In the genomic region with DNA sequence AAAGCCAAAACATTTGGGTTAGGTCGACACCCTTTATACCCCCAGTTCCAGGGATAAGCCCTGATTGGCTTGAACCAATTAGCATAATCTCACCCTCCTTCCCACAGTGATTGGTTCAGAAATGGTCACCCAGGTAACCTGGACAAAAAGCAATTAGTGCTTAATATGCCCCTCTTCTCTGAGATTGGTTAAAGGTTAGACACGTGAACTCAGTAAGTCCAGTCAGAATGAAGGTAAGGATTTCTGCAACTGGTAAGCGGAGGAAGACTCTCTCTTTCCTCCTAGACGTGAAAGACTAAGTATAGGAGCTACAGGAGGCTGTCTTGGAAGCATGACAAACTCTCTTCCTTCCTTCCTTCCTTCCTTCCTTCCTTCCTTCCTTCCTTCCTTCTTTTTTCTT, we compare ENCODE assay signal across 30 cellular contexts. TPM values are rescaled to one million over a fixed set of nuclear protein-coding genes. Genes with fewer than 3 reads are reported as not detected.
"Had no signal": no experiment of that assay in that cellular context is flagged by ENCODE, and none has a peak within 500 bp of the region (broad histone marks: within the 10 kb centered on the region; RNA-seq: fewer than 3 reads in every experiment).

No MANE protein-coding gene starts in this region.

- H3K36me3 Mint-ChIP-seq: activated naive CD4-positive, alpha-beta T cell treated with anti-CD3 and anti-CD28 coated beads, Interleukin-2, amount 50 U/mL, for 72 hours; naive thymus-derived CD4-positive, alpha-beta T cell had no signal

- H3K27ac ChIP-seq: epithelial cell of prostate, gastroesophageal sphincter, lower lobe of right lung, neutrophil, ovary, prostate gland, testis, vagina, VCaP had no signal

- ATAC-seq: activated CD4-positive, CD25-positive, alpha-beta regulatory T cell treated with anti-CD3 and anti-CD28 coated beads, Interleukin-2, amount 50 U/mL, for 24 hours; activated CD8-positive, alpha-beta T cell treated with anti-CD3 and anti-CD28 coated beads, Interleukin-2, amount 10 ng/mL, durations not matched to agents 7 days and 5 days; activated naive CD4-positive, alpha-beta T cell treated with anti-CD3 and anti-CD28 coated beads, Interleukin-2, amount 50 U/mL, for 72 hours; gastroesophageal sphincter; left colon; lower lobe of right lung; mucosa of descending colon; naive thymus-derived CD4-positive, alpha-beta T cell; stimulated activated naive B cell treated with anti-CD40 and anti-IgM and Interleukin-4, amounts not matched to agents 10 μg/mL and 1 μg/mL and 100 μg/mL, for 72 hours had no signal

- H3K4me3 Mint-ChIP-seq: activated CD4-positive, alpha-beta T cell treated with anti-CD3 and anti-CD28 coated beads, Interleukin-2, amount 10 ng/mL, durations not matched to agents 7 days and 5 days; activated CD8-positive, alpha-beta T cell treated with anti-CD3 and anti-CD28 coated beads, Interleukin-2, amount 10 ng/mL, durations not matched to agents 7 days and 5 days; endodermal cell had no signal

- H3K4me1 ChIP-seq: prostate gland had no signal

- H3K27ac Mint-ChIP-seq: activated CD4-positive, alpha-beta T cell treated with anti-CD3 and anti-CD28 coated beads, Interleukin-2, amount 10 ng/mL, durations not matched to agents 7 days and 5 days; activated CD8-positive, alpha-beta T cell treated with anti-CD3 and anti-CD28 coated beads, Interleukin-2, amount 10 ng/mL, durations not matched to agents 7 days and 5 days; activated naive CD4-positive, alpha-beta T cell treated with anti-CD3 and anti-CD28 coated beads, Interleukin-2, amount 50 U/mL, for 72 hours; activated T-helper 1 cell treated with anti-CD3 and anti-CD28 coated beads, Interleukin-12 subunit alpha, Interleukin-12 subunit beta, Interleukin-2, Interleukin-4 antibody, amounts not matched to agents 30 ng/mL and 10 ng/mL and 1 ng/mL, durations not matched to agents 14 hours and 24 hours and 36 hours; endodermal cell; stimulated activated naive B cell treated with anti-CD40 and anti-IgM and Interleukin-4, amounts not matched to agents 10 μg/mL and 1 μg/mL and 100 μg/mL, for 72 hours; T-helper 2 cell treated with Interferon-gamma antibody and Interleukin-4, amounts not matched to agents 5 μg/mL and 100 μg/mL, for 36 hours had no signal

- H3K36me3 ChIP-seq: gastroesophageal sphincter, lower lobe of right lung, neutrophil, ovary, prostate gland, vagina had no signal

- H3K4me3 ChIP-seq: gastroesophageal sphincter, lower lobe of right lung, mucosa of descending colon, ovary, prostate gland, testis, vagina had no signal

- H3K27me3 ChIP-seq: ovary, testis, vagina had no signal

- H3K9me3 ChIP-seq: gastroesophageal sphincter, lower lobe of right lung, mucosa of descending colon, neutrophil, ovary, prostate gland, testis, vagina had no signal

- DNase-seq: activated CD4-positive, alpha-beta T cell treated with anti-CD3 and anti-CD28 coated beads, Interleukin-2, amount 10 ng/mL, durations not matched to agents 7 days and 5 days; activated CD8-positive, alpha-beta T cell treated with anti-CD3 and anti-CD28 coated beads, Interleukin-2, amount 10 ng/mL, durations not matched to agents 7 days and 5 days; activated gamma-delta T cell; cerebellar nuclear complex; cortex of kidney; endodermal cell; head of caudate nucleus; hypothalamus; islet precursor cell; left colon; mesendoderm; mucosa of descending colon; naive thymus-derived CD4-positive, alpha-beta T cell; ovary; stimulated activated CD4-positive, alpha-beta T cell treated with anti-CD3 and anti-CD28 coated beads, Interleukin-2, amount 100 ng/mL, for 48 hours; stimulated activated CD8-positive, alpha-beta memory T cell treated with anti-CD3 and anti-CD28 coated beads, Interleukin-4, amount 100 ng/mL, for 48 hours; stimulated activated naive B cell treated with anti-CD40 and anti-IgM and Interleukin-4, amounts not matched to agents 10 μg/mL and 1 μg/mL and 100 μg/mL, for 72 hours; testis; trophoblast cell had no signal

- H3K9me3 Mint-ChIP-seq: activated CD4-positive, alpha-beta T cell treated with anti-CD3 and anti-CD28 coated beads, Interleukin-2, amount 10 ng/mL, durations not matched to agents 7 days and 5 days; activated naive CD4-positive, alpha-beta T cell treated with anti-CD3 and anti-CD28 coated beads, Interleukin-2, amount 50 U/mL, for 72 hours; activated T-helper 1 cell treated with anti-CD3 and anti-CD28 coated beads, Interleukin-12 subunit alpha, Interleukin-12 subunit beta, Interleukin-2, Interleukin-4 antibody, amounts not matched to agents 30 ng/mL and 10 ng/mL and 1 ng/mL, durations not matched to agents 14 hours and 24 hours and 36 hours; endodermal cell; stimulated activated naive B cell treated with anti-CD40 and anti-IgM and Interleukin-4, amounts not matched to agents 10 μg/mL and 1 μg/mL and 100 μg/mL, for 72 hours; T-helper 2 cell treated with Interferon-gamma antibody and Interleukin-4, amounts not matched to agents 5 μg/mL and 100 μg/mL, for 36 hours had no signal

RNA-seq across cellular contexts. Expression of a gene that starts 1.3 kb away (rescaled TPM):
- total RNA-seq: activated CD4-positive, alpha-beta T cell treated with anti-CD3 and anti-CD28 coated beads, Interleukin-2, amount 10 ng/mL, durations not matched to agents 7 days and 5 days; activated naive CD4-positive, alpha-beta T cell treated with anti-CD3 and anti-CD28 coated beads, Interleukin-2, amount 50 U/mL, for 72 hours; activated T-helper 1 cell treated with anti-CD3 and anti-CD28 coated beads, Interleukin-12 subunit alpha, Interleukin-12 subunit beta, Interleukin-2, Interleukin-4 antibody, amounts not matched to agents 30 ng/mL and 10 ng/mL and 1 ng/mL, durations not matched to agents 14 hours and 24 hours and 36 hours; naive thymus-derived CD4-positive, alpha-beta T cell had no signal
- polyA plus RNA-seq: naive thymus-derived CD4-positive, alpha-beta T cell had no signal

RNA-seq across cellular contexts. Expression of a gene that starts 16.6 kb away (rescaled TPM):
- total RNA-seq: activated CD4-positive, alpha-beta T cell treated with anti-CD3 and anti-CD28 coated beads, Interleukin-2, amount 10 ng/mL, durations not matched to agents 7 days and 5 days; activated CD8-positive, alpha-beta T cell treated with anti-CD3 and anti-CD28 coated beads, Interleukin-2, amount 10 ng/mL, durations not matched to agents 7 days and 5 days; activated naive CD4-positive, alpha-beta T cell treated with anti-CD3 and anti-CD28 coated beads, Interleukin-2, amount 50 U/mL, for 72 hours; activated T-helper 1 cell treated with anti-CD3 and anti-CD28 coated beads, Interleukin-12 subunit alpha, Interleukin-12 subunit beta, Interleukin-2, Interleukin-4 antibody, amounts not matched to agents 30 ng/mL and 10 ng/mL and 1 ng/mL, durations not matched to agents 14 hours and 24 hours and 36 hours; naive thymus-derived CD4-positive, alpha-beta T cell had no signal
- polyA plus RNA-seq: naive thymus-derived CD4-positive, alpha-beta T cell had no signal

RNA-seq across cellular contexts. Expression of a gene that starts 41.4 kb away (rescaled TPM):
- total RNA-seq: activated CD4-positive, alpha-beta T cell treated with anti-CD3 and anti-CD28 coated beads, Interleukin-2, amount 10 ng/mL, durations not matched to agents 7 days and 5 days; activated CD8-positive, alpha-beta T cell treated with anti-CD3 and anti-CD28 coated beads, Interleukin-2, amount 10 ng/mL, durations not matched to agents 7 days and 5 days; activated naive CD4-positive, alpha-beta T cell treated with anti-CD3 and anti-CD28 coated beads, Interleukin-2, amount 50 U/mL, for 72 hours; activated T-helper 1 cell treated with anti-CD3 and anti-CD28 coated beads, Interleukin-12 subunit alpha, Interleukin-12 subunit beta, Interleukin-2, Interleukin-4 antibody, amounts not matched to agents 30 ng/mL and 10 ng/mL and 1 ng/mL, durations not matched to agents 14 hours and 24 hours and 36 hours had no signal
- polyA plus RNA-seq: naive thymus-derived CD4-positive, alpha-beta T cell had no signal
